ENCODE assay signal across 18 cellular contexts in the genomic region with DNA sequence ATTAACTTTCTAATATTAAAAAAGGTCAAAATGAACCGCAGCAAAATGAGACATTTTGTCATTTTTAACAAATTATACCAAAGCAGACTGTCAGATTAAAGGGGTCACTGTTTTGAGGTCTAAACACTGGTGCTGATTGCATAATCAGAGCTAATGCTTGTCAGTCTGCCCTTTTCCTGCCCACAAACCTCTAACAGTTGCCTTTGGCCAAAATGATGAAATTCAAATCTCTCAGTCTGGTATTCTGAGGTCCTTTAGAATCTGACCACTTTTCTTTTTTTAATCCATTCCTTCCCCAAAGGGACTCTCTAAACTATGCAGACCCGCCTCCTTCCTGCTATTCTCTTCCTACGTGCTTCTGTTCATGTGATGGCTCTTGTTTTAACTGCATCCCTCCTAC.
DNase-seq lines count a peak whose midpoint lies in the region; ATAC-seq and TF ChIP-seq lines count a peak whose summit lies in the region.
"Had no signal": no experiment of that assay in that cellular context is flagged by ENCODE, and none has a peak within 500 bp of the region (broad histone marks: within the 10 kb centered on the region; RNA-seq: fewer than 3 reads in every experiment).

No MANE protein-coding gene starts in this region.

- H3K27ac ChIP-seq in tibial nerve, result peak overlapping the region in 2 of 4 donors; percentile 36 to 54
- H3K27ac ChIP-seq in CD4-positive, alpha-beta memory T cell (ENCODE audit: low read depth, low read length), result no peak overlapping the region
- H3K27ac ChIP-seq: A549, foreskin keratinocyte had no signal

- H3K27me3 Mint-ChIP-seq in activated naive CD8-positive, alpha-beta T cell treated with anti-CD3 and anti-CD28 coated beads, Interleukin-2, amount 10 ng/mL, durations not matched to agents 7 days and 5 days, result peaks cover 16% of the 10 kb centered on the region
- peaks cover 6% of the 10 kb centered on the region for H3K27me3 Mint-ChIP-seq in activated naive CD8-positive, alpha-beta T cell treated with anti-CD3 and anti-CD28 coated beads, Interleukin-2, amount 50 U/mL, for 24 hours
- H3K27me3 Mint-ChIP-seq in CD4-positive, alpha-beta memory T cell, result peaks cover 5 to 6% of the 10 kb centered on the region in 2 donors
- H3K27me3 Mint-ChIP-seq: dendritic cell treated with granulocyte-macrophage colony-stimulating factor and Interleukin-4, amounts not matched to agents 40 ng/mL and 50 ng/mL, for 4 days had no signal

- peaks cover 0 to 26% (median 0%) of the 10 kb centered on the region in 4 donors for H3K4me1 ChIP-seq in tibial nerve
- H3K4me1 ChIP-seq in CD4-positive, alpha-beta memory T cell (ENCODE audit: insufficient read depth, low read length), result no peaks in the 10 kb centered on the region
- H3K4me1 ChIP-seq: A549 had no signal

- peak overlapping the region; percentile 40 for H3K27ac Mint-ChIP-seq in activated naive CD8-positive, alpha-beta T cell treated with anti-CD3 and anti-CD28 coated beads, Interleukin-2, amount 10 ng/mL, durations not matched to agents 7 days and 5 days
- H3K27ac Mint-ChIP-seq in activated naive CD8-positive, alpha-beta T cell treated with anti-CD3 and anti-CD28 coated beads, Interleukin-2, amount 50 U/mL, for 24 hours, result no peak overlapping the region
- no peak overlapping the region for H3K27ac Mint-ChIP-seq in CD4-positive, alpha-beta memory T cell
- H3K27ac Mint-ChIP-seq: activated CD4-positive, alpha-beta T cell treated with anti-CD3 and anti-CD28 coated beads, Interleukin-2, amount 10 ng/mL, durations not matched to agents 24 days and 14 days; dendritic cell treated with granulocyte-macrophage colony-stimulating factor and Interleukin-4, amounts not matched to agents 40 ng/mL and 50 ng/mL, for 4 days; stimulated activated naive CD8-positive, alpha-beta T cell treated with anti-CD3 and anti-CD28 coated beads, Interleukin-15, Interleukin-2, amounts not matched to agents 100 ng/mL and 50 ng/mL, for 24 hours had no signal

- H3K36me3 ChIP-seq in tibial nerve, result no peaks in the 10 kb centered on the region
- no peaks in the 10 kb centered on the region for H3K36me3 ChIP-seq in CD4-positive, alpha-beta memory T cell (ENCODE audit: insufficient read depth, low read length)

- TF ChIP-seq POLR2A in tibial nerve (IDR thresholded peaks at IDR 0.05), result no peak

- peak overlapping the region; percentile 61 for H3K4me3 Mint-ChIP-seq in activated naive CD8-positive, alpha-beta T cell treated with anti-CD3 and anti-CD28 coated beads, Interleukin-2, amount 10 ng/mL, durations not matched to agents 7 days and 5 days
- H3K4me3 Mint-ChIP-seq in activated naive CD8-positive, alpha-beta T cell treated with anti-CD3 and anti-CD28 coated beads, Interleukin-2, amount 50 U/mL, for 24 hours, result no peak overlapping the region
- no peak overlapping the region for H3K4me3 Mint-ChIP-seq in CD4-positive, alpha-beta memory T cell
- H3K4me3 Mint-ChIP-seq: activated CD4-positive, alpha-beta T cell treated with anti-CD3 and anti-CD28 coated beads, Interleukin-2, amount 10 ng/mL, durations not matched to agents 24 days and 14 days; dendritic cell treated with granulocyte-macrophage colony-stimulating factor and Interleukin-4, amounts not matched to agents 40 ng/mL and 50 ng/mL, for 4 days; stimulated activated naive CD8-positive, alpha-beta T cell treated with anti-CD3 and anti-CD28 coated beads, Interleukin-15, Interleukin-2, amounts not matched to agents 100 ng/mL and 50 ng/mL, for 24 hours had no signal

- no peak for ATAC-seq in activated naive CD8-positive, alpha-beta T cell treated with anti-CD3 and anti-CD28 coated beads, Interleukin-2, amount 10 ng/mL, durations not matched to agents 7 days and 5 days (ENCODE audit: low read depth)
- ATAC-seq in activated naive CD8-positive, alpha-beta T cell treated with anti-CD3 and anti-CD28 coated beads, Interleukin-2, amount 50 U/mL, for 24 hours, result no peak
- no peak for ATAC-seq in GM21390 (IDR thresholded peaks at IDR 0.05; ENCODE audit: unreplicated experiment)
- ATAC-seq: A549, foreskin keratinocyte had no signal

- H3K4me3 ChIP-seq in tibial nerve, result no peak overlapping the region
- H3K4me3 ChIP-seq in CD4-positive, alpha-beta memory T cell (ENCODE audit: low read length in 2 of 2), result no peak overlapping the region
- H3K4me3 ChIP-seq: A549 had no signal

- POLR2A ChIA-PET in activated naive CD8-positive, alpha-beta T cell treated with anti-CD3 and anti-CD28 coated beads, Interleukin-2, amount 10 ng/mL, durations not matched to agents 7 days and 5 days (lab: Charles Lee), result no interaction called here
- POLR2A ChIA-PET in CD4-positive, alpha-beta memory T cell (lab: Charles Lee; ENCODE audit: partially characterized antibody), result no interaction called here

- no peak for TF ChIP-seq CTCF in tibial nerve (IDR thresholded peaks at IDR 0.05)

- CTCF ChIA-PET in CD4-positive, alpha-beta memory T cell (lab: Charles Lee; ENCODE audit: partially characterized antibody), result no interaction called here

- DNase-seq in activated naive CD8-positive, alpha-beta T cell treated with anti-CD3 and anti-CD28 coated beads, Interleukin-2, amount 10 ng/mL, durations not matched to agents 7 days and 5 days, result no peak
- DNase-seq in activated naive CD8-positive, alpha-beta T cell treated with anti-CD3 and anti-CD28 coated beads, Interleukin-2, amount 50 U/mL, for 24 hours, result no peak
- DNase-seq in RPMI7951 (ENCODE audit: low read depth) (peak; percentile 93), fibroblast of gingiva (ENCODE audit: low read depth) (peak; percentile 36), tibial nerve (ENCODE audit: low spot score in 2 of 2) (no peak), 8988T (no peak)
- DNase-seq in CD4-positive, alpha-beta memory T cell, result no peak
- DNase-seq: activated CD4-positive, alpha-beta T cell treated with anti-CD3 and anti-CD28 coated beads, Interleukin-2, amount 10 ng/mL, durations not matched to agents 24 days and 14 days; activated T-cell treated with anti-CD3 and anti-CD28 coated beads, Interleukin-2, amount 50 U/mL, for 48 hours; amygdala; foreskin keratinocyte; mesenchymal stem cell; NCI-H1417 treated with DMSO at 0.1 percent for 48 hours; NCI-H446 had no signal

- H3K36me3 Mint-ChIP-seq in activated naive CD8-positive, alpha-beta T cell treated with anti-CD3 and anti-CD28 coated beads, Interleukin-2, amount 10 ng/mL, durations not matched to agents 7 days and 5 days, result no peaks in the 10 kb centered on the region
- H3K36me3 Mint-ChIP-seq in activated naive CD8-positive, alpha-beta T cell treated with anti-CD3 and anti-CD28 coated beads, Interleukin-2, amount 50 U/mL, for 24 hours (ENCODE audit: low read depth), result no peaks in the 10 kb centered on the region
- no peaks in the 10 kb centered on the region for H3K36me3 Mint-ChIP-seq in CD4-positive, alpha-beta memory T cell

- intact Hi-C loops in CD4-positive, alpha-beta memory T cell (cut with micrococcal nuclease), result no loop called here

- H3K4me1 Mint-ChIP-seq in activated naive CD8-positive, alpha-beta T cell treated with anti-CD3 and anti-CD28 coated beads, Interleukin-2, amount 10 ng/mL, durations not matched to agents 7 days and 5 days, result peaks cover 13% of the 10 kb centered on the region
- H3K4me1 Mint-ChIP-seq in activated naive CD8-positive, alpha-beta T cell treated with anti-CD3 and anti-CD28 coated beads, Interleukin-2, amount 50 U/mL, for 24 hours, result no peaks in the 10 kb centered on the region
- peaks cover 0 to 4% (median 1%) of the 10 kb centered on the region in 4 donors for H3K4me1 Mint-ChIP-seq in CD4-positive, alpha-beta memory T cell
- H3K4me1 Mint-ChIP-seq: activated CD4-positive, alpha-beta T cell treated with anti-CD3 and anti-CD28 coated beads, Interleukin-2, amount 10 ng/mL, durations not matched to agents 24 days and 14 days had no signal

- peak in 1 of 2 donors; percentile 30 for TF ChIP-seq EP300 in tibial nerve (IDR thresholded peaks at IDR 0.05)

- no peaks in the 10 kb centered on the region for H3K27me3 ChIP-seq in tibial nerve
- H3K27me3 ChIP-seq in CD4-positive, alpha-beta memory T cell (ENCODE audit: insufficient read depth, low read length), result no peaks in the 10 kb centered on the region

- no peaks in the 10 kb centered on the region for H3K9me3 Mint-ChIP-seq in activated naive CD8-positive, alpha-beta T cell treated with anti-CD3 and anti-CD28 coated beads, Interleukin-2, amount 10 ng/mL, durations not matched to agents 7 days and 5 days
- H3K9me3 Mint-ChIP-seq in activated naive CD8-positive, alpha-beta T cell treated with anti-CD3 and anti-CD28 coated beads, Interleukin-2, amount 50 U/mL, for 24 hours, result no peaks in the 10 kb centered on the region
- no peaks in the 10 kb centered on the region for H3K9me3 Mint-ChIP-seq in CD4-positive, alpha-beta memory T cell
- H3K9me3 Mint-ChIP-seq: activated CD4-positive, alpha-beta T cell treated with anti-CD3 and anti-CD28 coated beads, Interleukin-2, amount 10 ng/mL, durations not matched to agents 24 days and 14 days; dendritic cell treated with granulocyte-macrophage colony-stimulating factor and Interleukin-4, amounts not matched to agents 40 ng/mL and 50 ng/mL, for 4 days; stimulated activated naive CD8-positive, alpha-beta T cell treated with anti-CD3 and anti-CD28 coated beads, Interleukin-15, Interleukin-2, amounts not matched to agents 100 ng/mL and 50 ng/mL, for 24 hours had no signal

- 17 to 18% methylated on average over 3 of the region's 3 CpGs for WGBS in tibial nerve, 2 donors

- H3K9me3 ChIP-seq in tibial nerve, result no peaks in the 10 kb centered on the region
- H3K9me3 ChIP-seq in CD4-positive, alpha-beta memory T cell (ENCODE audit: control insufficient read depth in 1 of 2, low read length in 2 of 2), result no peaks in the 10 kb centered on the region
- H3K9me3 ChIP-seq: A549 had no signal

Comparison
In these comparisons a context has a peak if more than half of its experiments do, and no peak if none do; other contexts are left out.
1. DNase-seq: peak in RPMI7951 (single experiment) and fibroblast of gingiva (single experiment); none in activated naive CD8-positive, alpha-beta T cell treated with anti-CD3 and anti-CD28 coated beads, Interleukin-2, amount 10 ng/mL, durations not matched to agents 7 days and 5 days (single experiment), activated naive CD8-positive, alpha-beta T cell treated with anti-CD3 and anti-CD28 coated beads, Interleukin-2, amount 50 U/mL, for 24 hours (single experiment), tibial nerve (0 of 2), 8988T (single experiment) and CD4-positive, alpha-beta memory T cell (0 of 5).